In the genomic region with DNA sequence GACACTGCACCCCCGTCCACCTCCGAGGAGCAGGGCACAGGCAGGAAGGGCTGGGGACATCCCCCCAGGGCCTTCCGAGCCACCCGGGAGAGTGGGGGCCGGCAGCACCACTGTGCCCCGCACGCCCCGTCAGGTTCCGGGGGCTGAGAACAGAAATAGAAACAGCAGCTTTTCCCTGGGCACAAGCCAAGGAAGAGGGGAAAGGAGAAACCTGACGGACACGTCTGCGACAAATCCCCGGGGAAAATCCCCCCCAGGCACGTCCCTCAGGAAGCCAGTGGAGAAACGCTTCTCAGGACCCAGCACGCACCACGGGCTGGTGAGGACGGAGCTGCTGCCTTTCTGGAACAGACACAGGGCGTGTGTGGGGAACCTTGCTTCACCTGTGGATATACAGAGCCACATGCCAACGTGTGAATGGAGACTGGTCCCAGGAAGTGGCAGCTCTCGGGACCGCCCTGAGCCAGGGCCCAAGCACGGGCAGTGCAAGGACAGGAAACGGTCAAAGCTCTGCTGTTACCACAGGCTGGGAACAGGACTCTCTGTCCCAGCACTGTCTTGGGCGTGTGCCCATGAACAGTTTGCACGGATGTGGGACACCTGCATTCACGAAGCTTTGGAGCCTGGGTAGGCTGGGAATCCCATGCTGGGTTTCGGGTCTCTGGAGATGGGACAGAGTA, we compare ENCODE assay signal across 1 cellular context.
TF ChIP-seq lines count a peak whose summit lies in the region.

No MANE protein-coding gene starts in this region.

TF ChIP-seq in endothelial cell of umbilical vein, 7 proteins besides CTCF, POLR2A, EP300 and RAD21:
- TF ChIP-seq MYC (IDR thresholded peaks at IDR 0.05; ENCODE audit: low read depth, low read length): no peak
- TF ChIP-seq GATA2 (IDR thresholded peaks at IDR 0.05; ENCODE audit: insufficient read depth, insufficient read length, low read depth, low read length): no peak
- TF ChIP-seq FOS (IDR thresholded peaks at IDR 0.05; ENCODE audit: borderline replicate concordance, insufficient read depth, low read length): no peak
- TF ChIP-seq POLR2AphosphoS5 (IDR thresholded peaks at IDR 0.05; ENCODE audit: insufficient read depth, low read depth, low read length): no peak
- TF ChIP-seq JUN (IDR thresholded peaks at IDR 0.05; ENCODE audit: borderline replicate concordance, insufficient read depth, insufficient read length, low read depth): no peak
- TF ChIP-seq, protein P1, sequence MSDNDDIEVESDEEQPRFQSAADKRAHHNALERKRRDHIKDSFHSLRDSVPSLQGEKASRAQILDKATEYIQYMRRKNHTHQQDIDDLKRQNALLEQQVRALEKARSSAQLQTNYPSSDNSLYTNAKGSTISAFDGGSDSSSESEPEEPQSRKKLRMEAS (IDR thresholded peaks at IDR 0.05; ENCODE audit: insufficient read depth, insufficient read length): no peak
- TF ChIP-seq EZH2 (IDR thresholded peaks at IDR 0.05; ENCODE audit: borderline replicate concordance, low read depth, low read length, severe bottlenecking): no peak
